Comparison of ENCODE assay signal across 7 cellular contexts in the genomic region with DNA sequence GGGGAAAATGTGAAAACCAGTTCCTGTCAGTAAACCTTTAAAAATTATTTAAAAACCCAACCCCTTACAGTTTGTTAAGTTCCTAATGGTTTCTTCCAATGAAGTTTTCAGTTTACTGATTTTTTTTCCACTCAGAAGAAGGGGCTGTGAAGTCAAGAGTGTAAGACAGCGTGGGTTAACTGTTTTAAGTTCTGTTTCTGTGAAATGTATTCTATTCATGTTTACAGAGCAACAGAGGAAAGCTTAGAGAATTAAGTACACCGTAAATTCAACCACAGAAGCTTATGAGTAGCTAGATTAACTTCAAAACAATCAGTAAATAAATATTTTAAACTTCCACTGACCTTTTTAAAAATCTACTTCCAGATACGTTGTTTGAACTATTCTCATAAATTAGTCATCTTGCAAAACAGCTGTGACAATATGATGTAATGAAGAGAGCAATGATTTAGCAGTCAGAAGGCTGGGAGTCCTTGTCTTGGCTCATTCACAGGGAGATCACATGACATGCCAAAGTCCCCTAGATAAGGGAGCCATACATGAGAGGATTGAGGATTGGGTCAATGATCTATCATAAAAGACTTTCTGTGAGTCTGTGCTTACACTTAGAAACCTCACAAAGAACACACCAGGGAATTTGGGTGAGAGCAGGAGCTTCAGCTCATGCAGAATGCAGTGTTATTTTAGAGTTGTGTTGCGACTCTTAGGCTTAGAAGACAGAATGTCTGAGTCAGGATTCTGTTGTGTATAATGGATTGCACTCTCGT.
A peak's percentile ranks its signal among the peaks of the same experiment; 100 is the strongest.
DNase-seq lines count a peak whose midpoint lies in the region; ATAC-seq, FAIRE-seq and TF ChIP-seq lines count a peak whose summit lies in the region.
"Not testable (repeated sequence)": the region's sequence is repeated elsewhere in the genome, so short reads cannot be mapped to it uniquely, and the experiment has no call there.

No MANE protein-coding gene starts in this region.

- DNase-seq in ELR (ENCODE audit: low read depth) = peak; percentile 18
- peak; percentile 9 for DNase-seq in RPMI7951 (ENCODE audit: low read depth)
- DNase-seq in bronchial epithelial cell (ENCODE audit: low read depth) = peak; percentile 27
- DNase-seq in fibroblast of villous mesenchyme (ENCODE audit: low read depth) = peak; percentile 89
- peak; percentile 8 for DNase-seq in kidney tubule cell (ENCODE audit: low spot score)
- not testable (repeated sequence) for DNase-seq in omental fat pad (ENCODE audit: low spot score)

- H3K36me3 ChIP-seq in bronchial epithelial cell (ENCODE audit: control insufficient read depth, insufficient read depth, low read length) = not testable (repeated sequence)

- not testable (repeated sequence) for H3K27me3 ChIP-seq in bronchial epithelial cell (ENCODE audit: control insufficient read depth, insufficient read depth, low read length)

- not testable (repeated sequence) for FAIRE-seq in bronchial epithelial cell (lab: Jason Lieb, UNC)

- TF ChIP-seq CTCF in bronchial epithelial cell (IDR thresholded peaks at IDR 0.05; ENCODE audit: insufficient read depth, low read length, severe bottlenecking); fibroblast of villous mesenchyme (IDR thresholded peaks at IDR 0.05; ENCODE audit: insufficient read depth, low read depth, low read length); omental fat pad (IDR thresholded peaks at IDR 0.05): not testable (repeated sequence)

- not testable (repeated sequence) for H3K4me3 ChIP-seq in bronchial epithelial cell (ENCODE audit: low read depth, low read length); fibroblast of villous mesenchyme (ENCODE audit: low read depth, low read length)

- peak; percentile 54 for ATAC-seq in HG02938 (IDR thresholded peaks at IDR 0.05; ENCODE audit: unreplicated experiment)
- peak; percentile 69 for ATAC-seq in omental fat pad (ENCODE audit: low FRiP score)
